Comparison of ENCODE assay signal across 8 cellular contexts in the genomic region with DNA sequence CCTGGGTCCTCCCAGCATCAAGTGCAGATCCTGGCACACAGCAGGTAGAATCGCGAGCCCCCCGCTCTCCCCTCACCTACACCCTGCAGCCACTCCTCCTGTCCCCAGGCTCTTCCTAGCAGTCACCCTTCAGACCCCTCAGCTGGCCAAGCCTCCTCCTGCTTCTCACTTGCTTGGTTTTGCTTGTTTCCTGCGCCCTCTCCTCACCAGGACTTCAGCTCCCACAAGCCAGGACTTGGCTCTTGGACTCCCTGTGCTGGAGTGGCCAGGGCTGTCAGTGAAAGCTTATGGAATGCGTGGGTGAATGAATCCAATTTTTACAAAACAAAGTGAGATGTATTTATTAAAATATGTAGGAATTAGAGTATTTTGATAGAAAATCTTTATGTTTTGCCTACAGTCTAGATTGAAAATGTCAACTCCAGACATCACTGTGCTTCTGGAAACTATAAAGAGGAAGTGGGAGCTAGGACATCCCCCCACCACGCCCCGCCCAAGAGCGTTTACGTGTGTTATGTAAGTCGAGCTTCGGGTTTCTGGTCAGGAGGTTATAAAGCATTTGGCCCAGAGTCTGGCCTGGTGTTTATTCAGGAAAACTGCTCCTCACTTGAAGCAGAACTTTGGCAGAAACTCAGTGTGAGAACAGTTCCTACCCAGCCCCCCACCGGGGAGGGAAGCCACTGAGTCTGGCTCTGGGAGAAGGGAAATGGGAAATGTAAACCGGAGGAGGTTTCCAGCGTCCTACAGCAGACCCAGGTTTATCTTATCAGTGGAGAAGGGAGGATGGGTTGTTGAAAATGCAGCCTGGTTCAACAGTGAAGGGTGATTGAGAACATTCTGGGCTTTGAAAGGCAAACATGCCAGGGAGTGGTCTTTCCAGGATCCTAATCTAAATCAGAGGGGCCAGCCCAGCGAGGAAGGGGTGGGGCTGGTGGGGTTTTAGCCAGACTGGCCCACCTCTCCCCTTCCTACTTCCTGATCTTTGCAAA. TPM values are rescaled to one million over a fixed set of nuclear protein-coding genes. Genes with fewer than 3 reads are reported as not detected.
DNase-seq lines count a peak whose midpoint lies in the region; ATAC-seq and TF ChIP-seq lines count a peak whose summit lies in the region.

No MANE protein-coding gene starts in this region.

- ATAC-seq in HG02678 (IDR thresholded peaks at IDR 0.05; ENCODE audit: unreplicated experiment) (peak; percentile 56), lung (ENCODE audit: insufficient read depth, low FRiP score) (no peak), GM19328 (IDR thresholded peaks at IDR 0.05; ENCODE audit: unreplicated experiment) (no peak)

- CTCF ChIA-PET in GM10248 (lab: Yijun Ruan, JAX) = interaction anchor here (1.2 to 2.7 kb wide), 5 partner anchors 11 to 37 kb away, joined by 3 to 17 read pairs (median 4); no protein-coding TSS in a partner anchor

- DNase-seq in GM10248 (ENCODE audit: extremely low spot score) (peak; percentile 83), NOMO-1 treated with dmso at 0.1 percent for 144 hours (lab: John Stamatoyannopoulos, UW; ENCODE audit: unreplicated experiment) (peak; percentile 90), choroid plexus epithelial cell (ENCODE audit: low read depth) (peak; percentile 84), lung (ENCODE audit: low spot score) (peak; percentile 86)
- no peak for DNase-seq in stimulated activated CD8-positive, alpha-beta memory T cell treated with anti-CD3 and anti-CD28 coated beads, Interleukin-4, amount 100 ng/mL, for 48 hours

- TF ChIP-seq CTCF in GM10248 (IDR thresholded peaks at IDR 0.05; ENCODE audit: control extremely low read depth, extremely low read depth, low read depth, missing control alignments) = no peak
- TF ChIP-seq CTCF in choroid plexus epithelial cell (conservative IDR thresholded peaks at IDR 0.05; ENCODE audit: low read depth, low read length) = no peak
- TF ChIP-seq CTCF in lung (IDR thresholded peaks at IDR 0.05; ENCODE audit: control extremely low read depth, extremely low read depth) = no peak

- H3K27me3 ChIP-seq in lung (ENCODE audit: control insufficient read depth, insufficient read depth) = no peaks in the 10 kb centered on the region
- no peaks in the 10 kb centered on the region for H3K27me3 ChIP-seq in thymus (ENCODE audit: control insufficient read depth, insufficient read depth)

- H3K4me3 ChIP-seq in choroid plexus epithelial cell (ENCODE audit: low read depth, low read length) (peak overlapping the region; percentile 11), lung (no peak overlapping the region), thymus (ENCODE audit: low read length) (no peak overlapping the region)

- H3K27ac ChIP-seq in lung (ENCODE audit: low read depth in 1 of 2, low read length in 1 of 2) = peak overlapping the region; percentile 86 to 99
- H3K27ac ChIP-seq in thymus (ENCODE audit: low read depth) = peak overlapping the region; percentile 46

- H3K4me1 ChIP-seq in lung (ENCODE audit: control insufficient read depth in 2 of 2, insufficient read depth in 2 of 2, low read length in 2 of 2) (peaks cover 10 to 47% of the 10 kb centered on the region in 2 donors), thymus (ENCODE audit: control insufficient read depth, insufficient read depth, low read length) (no peaks in the 10 kb centered on the region)

- H3K9me3 ChIP-seq in lung (ENCODE audit: control insufficient read depth in 2 of 2, insufficient read depth in 1 of 2, low read length in 1 of 2) (no peaks in the 10 kb centered on the region), thymus (ENCODE audit: control insufficient read depth) (no peaks in the 10 kb centered on the region)

- H3K36me3 ChIP-seq in lung (ENCODE audit: control insufficient read depth in 2 of 2, insufficient read depth in 2 of 2, low read length in 2 of 2) (peaks cover 0 to 5% of the 10 kb centered on the region in 2 donors), thymus (ENCODE audit: control insufficient read depth, insufficient read depth) (no peaks in the 10 kb centered on the region)

- 9 to 11% methylated on average over 15 of the region's 15 CpGs for WGBS in lung, 2 donors
- 36% methylated on average over 15 of the region's 15 CpGs for WGBS in thymus

- POLR2A ChIA-PET in GM10248 (lab: Yijun Ruan, JAX) = no interaction called here

RNA-seq across cellular contexts. Expression of gene ALDH2, which starts 8.8 kb away (rescaled TPM):
- 100 to 1,000 TPM in 1 of 2 donors, 10 to 100 TPM in 1; 48.5 to 324 TPM for total RNA-seq in lung
- 100 to 1,000 TPM; 157 to 158 TPM for polyA plus RNA-seq in lung
- 43.9 TPM for polyA plus RNA-seq in thymus
